ENCODE assay signal across 3 cellular contexts in genomic region chr21:44692798-44693512, GRCh38.
TF ChIP-seq lines count a peak whose summit lies in the region.

No MANE protein-coding gene starts in this region.

TF ChIP-seq in HEK293, 187 proteins besides CTCF, POLR2A, EP300 and RAD21 (continues in another document):
- TF ChIP-seq ZNF274 (IDR thresholded peaks at IDR 0.05; ENCODE audit: low read length): no peak
- no peak for TF ChIP-seq ZNF274 (tag by site-specific recombination; IDR thresholded peaks at IDR 0.05; ENCODE audit: borderline replicate concordance)
- peak; percentile 69 for TF ChIP-seq SETDB1 (IDR thresholded peaks at IDR 0.05; ENCODE audit: insufficient read length, low read length)
- TF ChIP-seq YY1 (tag by site-specific recombination; IDR thresholded peaks at IDR 0.05): no peak
- no peak for TF ChIP-seq PATZ1 (tag by site-specific recombination; IDR thresholded peaks at IDR 0.05)
- TF ChIP-seq ZNF248 (tag by site-specific recombination; IDR thresholded peaks at IDR 0.05): no peak
- TF ChIP-seq ZNF266 (tag by site-specific recombination; IDR thresholded peaks at IDR 0.05; ENCODE audit: low read depth): no peak
- TF ChIP-seq ZNF560 (tag by site-specific recombination; IDR thresholded peaks at IDR 0.05; ENCODE audit: borderline replicate concordance): no peak
- TF ChIP-seq ZSCAN4 (tag by site-specific recombination; IDR thresholded peaks at IDR 0.05): no peak
- TF ChIP-seq ELK4 (IDR thresholded peaks at IDR 0.05; ENCODE audit: borderline replicate concordance, low read depth, low read length): no peak
- TF ChIP-seq ZBTB48 (tag by site-specific recombination; IDR thresholded peaks at IDR 0.05): no peak
- TF ChIP-seq KLF8 (tag by site-specific recombination; IDR thresholded peaks at IDR 0.05): no peak
- no peak for TF ChIP-seq BCL11A (tag by site-specific recombination; IDR thresholded peaks at IDR 0.05; ENCODE audit: low read depth)
- TF ChIP-seq ZNF600 (tag by site-specific recombination; IDR thresholded peaks at IDR 0.05): no peak

TF ChIP-seq in IMR-90, 13 proteins besides CTCF, POLR2A, EP300 and RAD21:
- TF ChIP-seq CEBPB (IDR thresholded peaks at IDR 0.05; ENCODE audit: low read depth, low read length): peak; percentile 20; the same call in 1 of the 2 replicates
- no peak for TF ChIP-seq FOS (IDR thresholded peaks at IDR 0.05; ENCODE audit: low read depth, low read length)
TF ChIP-seq in IMR-90: peak in this region for 1.

TF ChIP-seq in K562, 482 proteins besides CTCF, POLR2A, EP300 and RAD21:
- no peak for TF ChIP-seq CEBPG (CRISPR knock-in tag; IDR thresholded peaks at IDR 0.05)
- TF ChIP-seq CEBPG (tag; conservative IDR thresholded peaks at IDR 0.05 in 1 of 2, IDR thresholded peaks at IDR 0.05 in 1 of 2): peak; percentile 62 to 84
- no peak for TF ChIP-seq GTF2B (IDR thresholded peaks at IDR 0.05; ENCODE audit: extremely low read depth, insufficient read length)
- TF ChIP-seq CEBPB (tag; IDR thresholded peaks at IDR 0.05): peak; percentile 64
- peak; percentile 75 for TF ChIP-seq RBM25 (IDR thresholded peaks at IDR 0.05; ENCODE audit: low read depth, low read length, severe bottlenecking)
TF ChIP-seq in K562: peak in this region for 3.
